1 cellular context compared by ENCODE assay signal in genomic region chr7:123537026-123537642, GRCh38.
TF ChIP-seq lines count a peak whose summit lies in the region.

No MANE protein-coding gene starts in this region.

TF ChIP-seq in IMR-90, 13 proteins besides CTCF, POLR2A, EP300 and RAD21:
- TF ChIP-seq USF2 (IDR thresholded peaks at IDR 0.05; ENCODE audit: low read depth, low read length) (no peak), SMC3 (IDR thresholded peaks at IDR 0.05; ENCODE audit: low read depth, low read length) (no peak), ELK1 (IDR thresholded peaks at IDR 0.05; ENCODE audit: borderline replicate concordance, low read depth, low read length) (no peak), NFE2L2 (IDR thresholded peaks at IDR 0.05; ENCODE audit: low read depth, low read length) (no peak), MXI1 (IDR thresholded peaks at IDR 0.05; ENCODE audit: borderline replicate concordance, low read depth, low read length) (no peak), CEBPB (IDR thresholded peaks at IDR 0.05; ENCODE audit: low read depth, low read length) (no peak), FOS (IDR thresholded peaks at IDR 0.05; ENCODE audit: low read depth, low read length) (no peak), MAZ (IDR thresholded peaks at IDR 0.05; ENCODE audit: borderline replicate concordance, low read depth, low read length) (no peak)
